Comparison of ENCODE assay signal across 7 cellular contexts in genomic region chr15:98953000-98953776, GRCh38. TPM values are rescaled to one million over a fixed set of nuclear protein-coding genes. Genes with fewer than 3 reads are reported as not detected.
A peak's percentile ranks its signal among the peaks of the same experiment; 100 is the strongest.
DNase-seq lines count a peak whose midpoint lies in the region; ATAC-seq and TF ChIP-seq lines count a peak whose summit lies in the region.

No MANE protein-coding gene starts in this region.

- no peak for DNase-seq in endothelial cell (ENCODE audit: low spot score)
- peak; percentile 11 for DNase-seq in stimulated activated naive CD8-positive, alpha-beta T cell treated with anti-CD3 and anti-CD28 coated beads, Interleukin-15, Interleukin-2, amounts not matched to agents 100 U/mL and 50 U/mL, for 24 hours
- DNase-seq in Kasumi-1 (lab: John Stamatoyannopoulos, UW): no peak
- DNase-seq in 8988T: no peak

- H3K4me1 Mint-ChIP-seq in endothelial cell (ENCODE audit: unreplicated experiment): peaks cover 24% of the 10 kb centered on the region

- H3K27ac Mint-ChIP-seq in endothelial cell (ENCODE audit: unreplicated experiment): peak overlapping the region; percentile 75

- no peak for TF ChIP-seq CTCF in endothelial cell (IDR thresholded peaks at IDR 0.05; ENCODE audit: unreplicated experiment)

- H3K27me3 Mint-ChIP-seq in endothelial cell (ENCODE audit: unreplicated experiment): peaks cover 15% of the 10 kb centered on the region

- peak; percentile 39 for ATAC-seq in GM19372 (IDR thresholded peaks at IDR 0.05; ENCODE audit: low read depth, unreplicated experiment)
- peak; percentile 32 for ATAC-seq in HG03354 (IDR thresholded peaks at IDR 0.05; ENCODE audit: poor library complexity, severe bottlenecking, unreplicated experiment)
- ATAC-seq in stimulated activated naive CD8-positive, alpha-beta T cell treated with anti-CD3 and anti-CD28 coated beads, Interleukin-15, Interleukin-2, amounts not matched to agents 100 U/mL and 50 U/mL, for 24 hours: peak; percentile 76
- no peak for ATAC-seq in HG03039 (IDR thresholded peaks at IDR 0.05; ENCODE audit: unreplicated experiment)

- H3K36me3 Mint-ChIP-seq in endothelial cell (ENCODE audit: low read depth, unreplicated experiment): peaks cover 58% of the 10 kb centered on the region

- H3K4me3 Mint-ChIP-seq in endothelial cell (ENCODE audit: unreplicated experiment): peak overlapping the region; percentile 60

- no peaks in the 10 kb centered on the region for H3K9me3 Mint-ChIP-seq in endothelial cell (ENCODE audit: unreplicated experiment)

RNA-seq across cellular contexts. Expression of gene PGPEP1L, which starts 54.4 kb away (rescaled TPM):
- total RNA-seq in endothelial cell (ENCODE audit: unreplicated experiment): not detected
